32 cellular contexts compared by ENCODE assay signal in the genomic region with DNA sequence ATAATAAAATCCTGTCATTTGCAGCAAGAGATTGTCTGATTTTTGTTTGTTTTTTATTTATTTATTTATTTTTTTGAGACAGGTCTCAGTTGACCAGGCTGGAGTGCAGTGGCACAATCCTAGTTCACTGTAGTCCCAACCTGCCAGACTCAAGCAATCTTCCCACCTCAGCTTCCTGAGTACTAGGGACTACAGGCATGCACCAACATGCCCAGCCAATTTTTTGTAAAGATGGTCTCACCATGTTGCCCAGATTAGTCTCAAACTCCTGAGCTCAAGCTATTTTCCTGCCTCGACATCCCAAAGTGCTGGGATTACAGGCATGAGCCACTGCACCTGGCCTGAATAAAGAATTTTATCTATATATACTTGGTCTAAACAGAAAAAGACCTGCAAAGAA. TPM values are rescaled to one million over a fixed set of nuclear protein-coding genes. Genes with fewer than 3 reads are reported as not detected.
"Had no signal": no experiment of that assay in that cellular context is flagged by ENCODE, and none has a peak within 500 bp of the region (broad histone marks: within the 10 kb centered on the region; RNA-seq: fewer than 3 reads in every experiment).

No MANE protein-coding gene starts in this region.

- H3K4me3 ChIP-seq: ascending aorta had no signal

- H3K4me1 ChIP-seq: ascending aorta had no signal

- DNase-seq: activated CD4-positive, alpha-beta memory T cell treated with anti-CD3 and anti-CD28 coated beads, Interleukin-2, amount 10 ng/mL, durations not matched to agents 7 days and 5 days; activated CD4-positive, alpha-beta T cell treated with anti-CD3 and anti-CD28 coated beads for 1 hour; activated CD4-positive, alpha-beta T cell treated with anti-CD3 and anti-CD28 coated beads for 36 hours; activated CD4-positive, alpha-beta T cell treated with anti-CD3 and anti-CD28 coated beads for 48 hours; activated CD4-positive, alpha-beta T cell treated with anti-CD3 and anti-CD28 coated beads, Interleukin-2, amount 10 ng/mL, durations not matched to agents 7 days and 5 days; activated CD4-positive, alpha-beta T cell treated with anti-CD3 and anti-CD28 coated beads, Interleukin-2, amount 50 U/mL, for 48 hours; activated CD4-positive, CD25-positive, alpha-beta regulatory T cell; activated CD8-positive, alpha-beta memory T cell treated with anti-CD3 and anti-CD28 coated beads for 24 hours; activated CD8-positive, alpha-beta memory T cell treated with anti-CD3 and anti-CD28 coated beads, Interleukin-2, amount 10 ng/mL, durations not matched to agents 7 days and 5 days; activated CD8-positive, alpha-beta memory T cell treated with anti-CD3 and anti-CD28 coated beads, Interleukin-2, amount 50 U/mL, for 48 hours; activated CD8-positive, alpha-beta T cell treated with anti-CD3 and anti-CD28 coated beads, Interleukin-2, amount 10 ng/mL, durations not matched to agents 7 days and 5 days; activated effector memory CD4-positive, alpha-beta T cell treated with Interleukin-2 at 50 U/mL for 16 hours; activated gamma-delta T cell; activated naive CD4-positive, alpha-beta T cell treated with anti-CD3 and anti-CD28 coated beads, Interleukin-2, amount 10 ng/mL, durations not matched to agents 7 days and 5 days; activated naive CD4-positive, alpha-beta T cell treated with Interleukin-2 at 50 U/mL for 16 hours; activated naive CD8-positive, alpha-beta T cell treated with anti-CD3 and anti-CD28 coated beads, Interleukin-2, amount 10 ng/mL, durations not matched to agents 7 days and 5 days; activated naive CD8-positive, alpha-beta T cell treated with anti-CD3 and anti-CD28 coated beads, Interleukin-2, amount 50 U/mL, for 24 hours; activated T-cell treated with anti-CD3 and anti-CD28 coated beads, Interleukin-2, amount 50 U/mL, for 24 hours; activated T-cell treated with anti-CD3 and anti-CD28 coated beads, Interleukin-2, amount 50 U/mL, for 48 hours; amygdala; anterior cingulate cortex; central memory CD4-positive, alpha-beta T cell; SW 1271; T-helper 1 cell; T-helper 2 cell; T-helper 9 cell; WERI-Rb-1 had no signal

- ATAC-seq: activated CD4-positive, alpha-beta T cell treated with anti-CD3 and anti-CD28 coated beads for 36 hours; activated CD4-positive, CD25-positive, alpha-beta regulatory T cell treated with anti-CD3 and anti-CD28 coated beads, Interleukin-2, amount 50 U/mL, for 24 hours; activated CD8-positive, alpha-beta memory T cell treated with anti-CD3 and anti-CD28 coated beads, Interleukin-2, amount 10 ng/mL, durations not matched to agents 7 days and 5 days; activated CD8-positive, alpha-beta T cell treated with anti-CD3 and anti-CD28 coated beads, Interleukin-2, amount 10 ng/mL, durations not matched to agents 7 days and 5 days; activated naive CD8-positive, alpha-beta T cell treated with anti-CD3 and anti-CD28 coated beads, Interleukin-2, amount 50 U/mL, for 24 hours; WTC11 had no signal

- H3K27ac ChIP-seq: ascending aorta, WERI-Rb-1 had no signal

- FAIRE-seq: TTC549 had no signal

- H3K36me3 ChIP-seq: WERI-Rb-1 had no signal

- H3K27me3 ChIP-seq: ascending aorta had no signal

RNA-seq across cellular contexts. Expression of gene ZNF233, which starts 17.6 kb away (rescaled TPM):
- total RNA-seq: activated T-helper 2 cell treated with anti-CD3 and anti-CD28 coated beads, Interferon-gamma antibody, Interleukin-2, Interleukin-4, amounts not matched to agents 10 μg/mL and 5 μg/mL and 100 μg/mL, durations not matched to agents 14 hours and 24 hours and 36 hours; ascending aorta had no signal
